In genomic region chr19:12314553-12314952, GRCh38 we compare ENCODE assay signal across 19 cellular contexts. TPM values are rescaled to one million over a fixed set of nuclear protein-coding genes. Genes with fewer than 3 reads are reported as not detected.
DNase-seq lines count a peak whose midpoint lies in the region; ATAC-seq, FAIRE-seq and TF ChIP-seq lines count a peak whose summit lies in the region.
"Had no signal": no experiment of that assay in that cellular context is flagged by ENCODE, and none has a peak within 500 bp of the region (broad histone marks: within the 10 kb centered on the region; RNA-seq: fewer than 3 reads in every experiment).

No MANE protein-coding gene starts in this region.

- H3K79me2 ChIP-seq in hepatocyte, result no peaks in the 10 kb centered on the region

- no peaks in the 10 kb centered on the region for H3K27me3 ChIP-seq in hepatocyte
- no peaks in the 10 kb centered on the region for H3K27me3 ChIP-seq in small intestine (ENCODE audit: control insufficient read depth in 2 of 2, insufficient read depth in 2 of 2, low read length in 2 of 2)
- no peaks in the 10 kb centered on the region for H3K27me3 ChIP-seq in WERI-Rb-1 (ENCODE audit: insufficient read depth, low read depth, severe bottlenecking)
- H3K27me3 ChIP-seq: sigmoid colon, suprapubic skin had no signal

- no peak for ATAC-seq in HG02759 (IDR thresholded peaks at IDR 0.05; ENCODE audit: unreplicated experiment)
- ATAC-seq: activated CD4-positive, CD25-positive, alpha-beta regulatory T cell treated with anti-CD3 and anti-CD28 coated beads, Interleukin-2, amount 50 U/mL, for 24 hours; activated CD8-positive, alpha-beta T cell treated with anti-CD3 and anti-CD28 coated beads for 36 hours had no signal

- no peaks in the 10 kb centered on the region for H4K20me1 ChIP-seq in hepatocyte (ENCODE audit: insufficient read depth, poor library complexity, severe bottlenecking)

- DNase-seq in NCI-H2029 treated with DMSO at 0.1 percent for 48 hours (lab: John Stamatoyannopoulos, UW) (peak; percentile 24), hepatocyte (ENCODE audit: low spot score) (peak; percentile 30), small intestine (peak; percentile 60), HuH-7 (ENCODE audit: low spot score) (no peak), WERI-Rb-1 (no peak)
- DNase-seq: activated CD8-positive, alpha-beta T cell treated with anti-CD3 and anti-CD28 coated beads for 36 hours; activated naive CD4-positive, alpha-beta T cell; caudate nucleus; CD4-positive, alpha-beta T cell; DMS 273 treated with DMSO at 0.1 percent for 48 hours; GDM1; NCI-H1105 treated with DMSO at 0.1 percent for 48 hours; NCI-H2171; SHP77; sigmoid colon had no signal

- H3K27ac ChIP-seq in HEK293 (ENCODE audit: extremely low read depth, low read depth, low read length) (no peak overlapping the region), hepatocyte (peak overlapping the region; percentile 31), small intestine (ENCODE audit: low read depth in 1 of 2, low read length in 1 of 2) (no peak overlapping the region), WERI-Rb-1 (no peak overlapping the region)
- H3K27ac ChIP-seq: sigmoid colon, suprapubic skin had no signal

- H3K36me3 ChIP-seq in HEK293 (ENCODE audit: control insufficient read depth in 2 of 2, insufficient read depth in 1 of 2, low read length in 2 of 2), result peaks cover 0 to 14% of the 10 kb centered on the region in 2 experiments; a peak in 1 of 3 replicates
- H3K36me3 ChIP-seq in hepatocyte (replicated peaks; ENCODE audit: insufficient read depth, low read depth), result no peaks in the 10 kb centered on the region
- H3K36me3 ChIP-seq in small intestine (ENCODE audit: control insufficient read depth in 2 of 2, insufficient read depth in 2 of 2, low read length in 2 of 2), result peaks cover 3 to 6% of the 10 kb centered on the region in 2 donors
- H3K36me3 ChIP-seq in WERI-Rb-1, result peaks cover 15% of the 10 kb centered on the region

- CTCF ChIA-PET in HEK293 (lab: Yijun Ruan, JAX), result no interaction called here

- no peak overlapping the region for H2AFZ ChIP-seq in hepatocyte

- no peak for TF ChIP-seq CTCF in HEK293 (tag by site-specific recombination; IDR thresholded peaks at IDR 0.05)
- no peak for TF ChIP-seq CTCF in hepatocyte (IDR thresholded peaks at IDR 0.05; ENCODE audit: poor library complexity)
- TF ChIP-seq CTCF in WERI-Rb-1 (IDR thresholded peaks at IDR 0.05; ENCODE audit: low read depth, low read length), result no peak

- WGBS in hepatocyte (ENCODE audit: low lambda C conversion rate, missing lambda C conversion rate), result 73% methylated on average over 7 of the region's 7 CpGs
- WGBS in small intestine, 3 donors, result 27 to 58% (median 43%) methylated on average over 7 of the region's 7 CpGs

- H3K4me1 ChIP-seq in HEK293 (ENCODE audit: control insufficient read depth, insufficient read depth, low read length) (no peaks in the 10 kb centered on the region), hepatocyte (ENCODE audit: insufficient read depth) (no peaks in the 10 kb centered on the region), small intestine (ENCODE audit: control insufficient read depth in 2 of 2, insufficient read depth in 1 of 2, low read depth in 1 of 2, low read length in 1 of 2) (no peaks in the 10 kb centered on the region)
- H3K4me1 ChIP-seq: sigmoid colon, suprapubic skin had no signal

- no peaks in the 10 kb centered on the region for H3K9me2 ChIP-seq in hepatocyte (replicated peaks; ENCODE audit: insufficient read depth)

- H3K4me2 ChIP-seq in hepatocyte, result no peak overlapping the region

- H3K4me3 ChIP-seq in HEK293 (ENCODE audit: low read depth, low read length) (no peak overlapping the region), hepatocyte (no peak overlapping the region), small intestine (ENCODE audit: low read depth in 1 of 2, low read length in 2 of 2) (no peak overlapping the region), WERI-Rb-1 (ENCODE audit: low read depth, low read length) (no peak overlapping the region)
- H3K4me3 ChIP-seq: sigmoid colon, suprapubic skin had no signal

- FAIRE-seq in small intestine (lab: Jason Lieb, UNC), result no peak

- POLR2A ChIA-PET in HEK293 (lab: Yijun Ruan, JAX), result interaction anchor here (0.7 kb wide), 2 partner anchors 19 to 51 kb away, joined by 3 to 4 read pairs; partner anchors contain the start of genes ZNF442 and ZNF563

- no peaks in the 10 kb centered on the region for H3K9me3 ChIP-seq in HEK293 (ENCODE audit: control insufficient read depth, insufficient read depth, low read depth, low read length)
- peaks cover 4% of the 10 kb centered on the region for H3K9me3 ChIP-seq in hepatocyte (ENCODE audit: low read depth)
- no peaks in the 10 kb centered on the region for H3K9me3 ChIP-seq in small intestine (ENCODE audit: control insufficient read depth, low read depth)
- H3K9me3 ChIP-seq in WERI-Rb-1 (ENCODE audit: severe bottlenecking), result peaks cover 2% of the 10 kb centered on the region

TF ChIP-seq in HEK293, 187 proteins besides CTCF, POLR2A, EP300 and RAD21:
- TF ChIP-seq GLIS1 (tag by site-specific recombination; IDR thresholded peaks at IDR 0.05), result 0 out of 2 replicates have a peak, but pooled peaks have one; percentile 12
- TF ChIP-seq, protein P1, sequence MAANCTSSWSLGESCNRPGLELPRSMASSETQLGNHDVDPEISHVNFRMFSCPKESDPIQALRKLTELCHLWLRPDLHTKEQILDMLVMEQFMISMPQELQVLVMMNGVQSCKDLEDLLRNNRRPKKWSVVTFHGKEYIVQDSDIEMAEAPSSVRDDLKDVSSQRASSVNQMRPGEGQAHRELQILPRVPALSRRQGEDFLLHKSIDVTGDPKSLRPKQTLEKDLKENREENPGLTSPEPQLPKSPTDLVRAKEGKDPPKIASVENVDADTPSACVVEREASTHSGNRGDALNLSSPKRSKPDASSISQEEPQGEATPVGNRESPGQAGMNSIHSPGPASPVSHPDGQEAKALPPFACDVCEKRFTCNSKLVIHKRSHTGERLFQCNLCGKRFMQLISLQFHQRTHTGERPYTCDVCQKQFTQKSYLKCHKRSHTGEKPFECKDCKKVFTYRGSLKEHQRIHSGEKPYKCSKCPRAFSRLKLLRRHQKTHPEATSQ (tag by site-specific recombination; IDR thresholded peaks at IDR 0.05), result no peak

RNA-seq across cellular contexts. Expression of gene ZNF563, which starts 18.9 kb away (rescaled TPM):
- total RNA-seq in hepatocyte, result 4.0 and 5.7 TPM in 2 replicates
- 6.8 and 9.7 TPM in 2 replicates for polyA plus RNA-seq in hepatocyte
- polyA plus RNA-seq in small intestine, result 1 to 10 TPM in 1 of 3 donors, under 1 TPM in 2; 0.54 to 1.6 (median 0.67) TPM

RNA-seq across cellular contexts. Expression of gene ZNF44, which starts 19.9 kb away (rescaled TPM):
- total RNA-seq in hepatocyte, result 10.9 and 11.7 TPM in 2 replicates
- polyA plus RNA-seq in hepatocyte, result 9.9 and 10.0 TPM in 2 replicates
- 10 to 100 TPM in 1 of 3 donors, 1 to 10 TPM in 2; 6.4 to 15.0 (median 8.6) TPM for polyA plus RNA-seq in small intestine

RNA-seq across cellular contexts. Expression of gene ZNF442, which starts 50.9 kb away (rescaled TPM):
- total RNA-seq in hepatocyte, result 3.6 and 5.9 TPM in 2 replicates
- polyA plus RNA-seq in hepatocyte, result 1.3 and 4.4 TPM in 2 replicates
- 1 to 10 TPM in 1 of 3 donors, not detected in 2; 1.0 TPM for polyA plus RNA-seq in small intestine

Comparison
In these comparisons a context has a peak if more than half of its experiments do, and no peak if none do; other contexts are left out.
1. DNase-seq: peak in NCI-H2029 treated with DMSO at 0.1 percent for 48 hours (single experiment), hepatocyte (single experiment) and small intestine (single experiment); none in HuH-7 (single experiment) and WERI-Rb-1 (single experiment).